ENCODE assay signal across 1 cellular context in genomic region chr17:58658804-58659713, GRCh38.
TF ChIP-seq lines count a peak whose summit lies in the region.

No MANE protein-coding gene starts in this region.

TF ChIP-seq in SK-N-SH treated with all-trans-retinoic acid at 6 μM for 48 hours, 23 proteins besides CTCF, POLR2A, EP300 and RAD21 (continued from another document):
- TF ChIP-seq POU6F1 (CRISPR knock-in tag; IDR thresholded peaks at IDR 0.05; ENCODE audit: borderline replicate concordance, low read depth) (peak; percentile 100), ZFP3 (CRISPR knock-in tag; IDR thresholded peaks at IDR 0.05) (peak; percentile 93), ZNF8 (CRISPR knock-in tag; IDR thresholded peaks at IDR 0.05) (peak; percentile 97), RARB (CRISPR knock-in tag; IDR thresholded peaks at IDR 0.05) (peak; percentile 100), TOX (CRISPR knock-in tag; IDR thresholded peaks at IDR 0.05; ENCODE audit: borderline replicate concordance) (peak; percentile 100), SNAI2 (CRISPR knock-in tag; IDR thresholded peaks at IDR 0.05) (peak; percentile 100), ZNF70 (CRISPR knock-in tag; IDR thresholded peaks at IDR 0.05) (peak; percentile 97), CREB5 (CRISPR knock-in tag; IDR thresholded peaks at IDR 0.05; ENCODE audit: low read depth) (peak; percentile 100)
